21 cellular contexts compared by ENCODE assay signal in genomic region chr18:76997951-76998808, GRCh38.
A peak's percentile ranks its signal among the peaks of the same experiment; 100 is the strongest.
DNase-seq lines count a peak whose midpoint lies in the region; ATAC-seq, FAIRE-seq and TF ChIP-seq lines count a peak whose summit lies in the region.
"Had no signal": no experiment of that assay in that cellular context is flagged by ENCODE, and none has a peak within 500 bp of the region (broad histone marks: within the 10 kb centered on the region; RNA-seq: fewer than 3 reads in every experiment).

No MANE protein-coding gene starts in this region.

- H3K79me2 ChIP-seq in H1 (ENCODE audit: control insufficient read depth in 1 of 2, insufficient read depth in 2 of 2, low read length in 2 of 2): no peaks in the 10 kb centered on the region

- 86% methylated on average over 19 of the region's 38 CpGs; no CpG with 5 or more reads in 1 of the 2 experiments for WGBS in IMR-90 (ENCODE audit: extremely low coverage in 2 of 2, insufficient read length in 1 of 2), 2 experiments
- WGBS in H1 (ENCODE audit: extremely low coverage in 1 of 2, insufficient coverage in 1 of 2, insufficient read length in 1 of 2, insufficient replicate concordance in 2 of 2, low coverage in 1 of 2, low lambda C conversion rate in 2 of 2, missing lambda C conversion rate in 1 of 2), 2 experiments: 90% methylated on average over 34 of the region's 38 CpGs; no CpG with 5 or more reads in 1 of the 2 experiments
- 93% methylated on average over 35 of the region's 38 CpGs for WGBS in mesenchymal stem cell
- 82 to 85% methylated on average over 38 of the region's 38 CpGs for WGBS in tibial nerve, 2 donors

- H3K27ac ChIP-seq in IMR-90 (ENCODE audit: insufficient read depth, low read length) (no peak overlapping the region), H1 (ENCODE audit: low read depth, low read length) (no peak overlapping the region), mesenchymal stem cell (ENCODE audit: low read length, poor library complexity, severe bottlenecking) (no peak overlapping the region), tibial nerve (peak overlapping the region in 3 of 4 donors; percentile 30 to 82 (median 55))
- H3K27ac ChIP-seq: RWPE1 had no signal

- no TSS peak for BruUV-seq in IMR-90 (replicated peaks; lab: Mats Ljungman, UMichigan)

- H3K4ac ChIP-seq in IMR-90 (ENCODE audit: low read depth, low read length) (no peak overlapping the region), H1 (replicated peaks; ENCODE audit: insufficient read length, low read depth, low read length) (no peak overlapping the region), mesenchymal stem cell (ENCODE audit: low read depth in 1 of 2, low read length in 2 of 2) (peak overlapping the region in 1 of 2 experiments; percentile 46)

- H3K9me1 ChIP-seq in IMR-90 (ENCODE audit: insufficient read depth, low read length): no peaks in the 10 kb centered on the region

- POLR2A ChIA-PET in IMR-90 (lab: Charles Lee; ENCODE audit: unreplicated experiment): no interaction called here
- POLR2A ChIA-PET in H1 (lab: Charles Lee; ENCODE audit: partially characterized antibody): interaction anchor here (1.5 kb wide), 1 partner anchor 64 kb away, joined by 3 read pairs; no protein-coding TSS in a partner anchor

- no peak overlapping the region for H2AK9ac ChIP-seq in IMR-90 (replicated peaks; ENCODE audit: low read depth, low read length, poor library complexity)

- no peak overlapping the region for H3K4me3 ChIP-seq in IMR-90 (ENCODE audit: insufficient read depth, low read depth, low read length)
- H3K4me3 ChIP-seq in H1 (ENCODE audit: extremely low read depth in 1 of 4, insufficient read depth in 2 of 4, low read depth in 3 of 4, low read length in 4 of 4): no peak overlapping the region
- no peak overlapping the region for H3K4me3 ChIP-seq in mesenchymal stem cell (ENCODE audit: insufficient read depth in 1 of 2, low read depth in 1 of 2, low read length in 2 of 2)
- no peak overlapping the region for H3K4me3 ChIP-seq in tibial nerve

- dilution Hi-C loops in IMR-90 (cut with HindIII; ENCODE audit: low sequenced_read_pairs, unreplicated experiment): no loop called here

- H4K20me1 ChIP-seq in IMR-90 (ENCODE audit: insufficient read depth, low read length) (no peaks in the 10 kb centered on the region), H1 (replicated peaks in 1 of 2; ENCODE audit: control insufficient read depth in 1 of 2, insufficient read depth in 2 of 2, low read length in 2 of 2) (no peaks in the 10 kb centered on the region)

- no peaks in the 10 kb centered on the region for H3K4me1 ChIP-seq in IMR-90 (ENCODE audit: control insufficient read depth, insufficient read depth, low read length)
- no peaks in the 10 kb centered on the region for H3K4me1 ChIP-seq in H1 (replicated peaks in 1 of 4; ENCODE audit: control insufficient read depth in 3 of 4, insufficient read depth in 4 of 4, low read length in 3 of 4)
- H3K4me1 ChIP-seq in mesenchymal stem cell (ENCODE audit: control insufficient read depth, insufficient read depth, low read depth, low read length): peaks cover 5% of the 10 kb centered on the region
- H3K4me1 ChIP-seq in tibial nerve: peaks cover 0 to 50% (median 9%) of the 10 kb centered on the region in 4 donors

- H2BK20ac ChIP-seq in IMR-90 (ENCODE audit: low read depth, low read length) (no peak overlapping the region), H1 (ENCODE audit: low read length) (no peak overlapping the region)

- H2AK5ac ChIP-seq in IMR-90 (ENCODE audit: low read depth, low read length) (peak overlapping the region; percentile 2; the same call in 1 of the 2 replicates), H1 (ENCODE audit: low read depth, low read length) (no peak overlapping the region), mesenchymal stem cell (ENCODE audit: low read length, severe bottlenecking) (no peak overlapping the region)

- H2BK15ac ChIP-seq in IMR-90 (ENCODE audit: low read depth, low read length) (no peak overlapping the region), H1 (ENCODE audit: low read length) (peak overlapping the region; percentile 72; the same call in 1 of the 2 replicates), mesenchymal stem cell (ENCODE audit: low read depth, poor library complexity, severe bottlenecking) (peak overlapping the region; percentile 5)

- H3K4me2 ChIP-seq in IMR-90 (ENCODE audit: low read depth, low read length) (no peak overlapping the region), H1 (ENCODE audit: insufficient read depth in 1 of 2, low read depth in 2 of 2, low read length in 2 of 2) (no peak overlapping the region), mesenchymal stem cell (ENCODE audit: low read length, poor library complexity, severe bottlenecking) (no peak overlapping the region)
- H3K4me2 ChIP-seq: SK-N-SH had no signal

- H2BK12ac ChIP-seq in H1 (ENCODE audit: low read depth, low read length): no peak overlapping the region
- H2BK12ac ChIP-seq in mesenchymal stem cell (ENCODE audit: low read length in 2 of 2): no peak overlapping the region

- no peak for FAIRE-seq in H1 (lab: Jason Lieb, UNC)
- FAIRE-seq: GM12891, H54 had no signal

- H4K8ac ChIP-seq in IMR-90 (ENCODE audit: low read depth in 2 of 2, low read length in 2 of 2): no peak overlapping the region
- H4K8ac ChIP-seq in H1 (ENCODE audit: extremely low read depth, insufficient read depth, low read length): 0 out of 2 replicates have a peak overlapping the region, but pooled peaks have one; percentile 16
- H4K8ac ChIP-seq in mesenchymal stem cell (ENCODE audit: low read length): peak overlapping the region; percentile 63

- intact Hi-C loops in IMR-90 (cut with micrococcal nuclease): no loop called here

- in situ Hi-C loops in IMR-90 (cut with MboI; ENCODE audit: low sequenced_read_pairs): no loop called here

- H3K79me1 ChIP-seq in IMR-90 (ENCODE audit: low read depth in 1 of 2, low read length in 2 of 2): no peaks in the 10 kb centered on the region
- no peaks in the 10 kb centered on the region for H3K79me1 ChIP-seq in H1 (ENCODE audit: low read depth, low read length)
- peaks cover 2% of the 10 kb centered on the region for H3K79me1 ChIP-seq in mesenchymal stem cell (replicated peaks; ENCODE audit: low read length, poor library complexity, severe bottlenecking)

- CTCF ChIA-PET in IMR-90 (lab: Yijun Ruan, JAX) (interaction anchor here (2.4 kb wide), 1 partner anchor 213 kb away, joined by 12 read pairs; no protein-coding TSS in a partner anchor), H1 (lab: Charles Lee; ENCODE audit: partially characterized antibody) (interaction anchor here (0.6 to 4.4 kb wide), 17 partner anchors 8 to 641 kb away, joined by 3 to 38 read pairs (median 8); no protein-coding TSS in a partner anchor)

- H3K9me3 ChIP-seq in IMR-90 (ENCODE audit: control insufficient read depth, insufficient read depth, low read length): no peaks in the 10 kb centered on the region
- H3K9me3 ChIP-seq in H1 (ENCODE audit: insufficient read depth in 2 of 2, low read depth in 1 of 2, low read length in 1 of 2): no peaks in the 10 kb centered on the region
- no peaks in the 10 kb centered on the region for H3K9me3 ChIP-seq in mesenchymal stem cell (ENCODE audit: control insufficient read depth, low read length)
- H3K9me3 ChIP-seq in tibial nerve: no peaks in the 10 kb centered on the region
- H3K9me3 ChIP-seq: SK-N-SH had no signal

- H3K56ac ChIP-seq in IMR-90 (ENCODE audit: extremely low read depth, insufficient read depth, low read length) (no peak overlapping the region), H1 (replicated peaks; ENCODE audit: insufficient read length, low read depth, low read length) (no peak overlapping the region)

- no peak overlapping the region for H4K91ac ChIP-seq in IMR-90 (ENCODE audit: insufficient read depth, low read depth, low read length)
- H4K91ac ChIP-seq in H1 (replicated peaks; ENCODE audit: insufficient read length, low read length): peak overlapping the region; percentile 7
- peak overlapping the region; percentile 53 for H4K91ac ChIP-seq in mesenchymal stem cell (ENCODE audit: low read length)

- no peak for TF ChIP-seq CTCF in IMR-90 (conservative IDR thresholded peaks at IDR 0.05; ENCODE audit: low read depth, low read length)
- TF ChIP-seq CTCF in H1 (IDR thresholded peaks at IDR 0.05; ENCODE audit: control extremely low read depth in 1 of 3, insufficient read depth in 1 of 3, low read depth in 1 of 3, low read length in 3 of 3): no peak
- TF ChIP-seq CTCF in tibial nerve (IDR thresholded peaks at IDR 0.05): no peak

- H3K18ac ChIP-seq in IMR-90 (ENCODE audit: low read depth, low read length) (no peak overlapping the region), H1 (ENCODE audit: extremely low read depth, low read length) (no peak overlapping the region), mesenchymal stem cell (ENCODE audit: low read depth in 1 of 2, low read length in 2 of 2) (no peak overlapping the region)

- TF ChIP-seq RAD21 in IMR-90 (IDR thresholded peaks at IDR 0.05; ENCODE audit: low read length): no peak
- no peak for TF ChIP-seq RAD21 in H1 (IDR thresholded peaks at IDR 0.05 in 1 of 2, conservative IDR thresholded peaks at IDR 0.05 in 1 of 2; ENCODE audit: low read depth in 2 of 2, low read length in 2 of 2)

- no peak overlapping the region for H3K14ac ChIP-seq in IMR-90 (replicated peaks; ENCODE audit: low read depth, low read length)
- no peak overlapping the region for H3K14ac ChIP-seq in H1 (ENCODE audit: insufficient read length)
- H3K14ac ChIP-seq in mesenchymal stem cell (ENCODE audit: low read length in 2 of 2): no peak overlapping the region

- TF ChIP-seq POLR2A in IMR-90 (IDR thresholded peaks at IDR 0.05; ENCODE audit: low read depth, low read length): no peak
- no peak for TF ChIP-seq POLR2A in H1 (IDR thresholded peaks at IDR 0.05; ENCODE audit: control extremely low read depth in 1 of 2, low read depth in 2 of 2, low read length in 2 of 2)
- no peak for TF ChIP-seq POLR2A in tibial nerve (IDR thresholded peaks at IDR 0.05)

- no peak overlapping the region for H4K5ac ChIP-seq in IMR-90 (ENCODE audit: low read depth, low read length)
- H4K5ac ChIP-seq in H1 (ENCODE audit: insufficient read length, low read depth, low read length): no peak overlapping the region

- H2BK5ac ChIP-seq in IMR-90 (ENCODE audit: low read depth, low read length, poor library complexity, severe bottlenecking): no peak overlapping the region
- H2BK5ac ChIP-seq in H1 (ENCODE audit: low read depth, low read length): no peak overlapping the region
- H2BK5ac ChIP-seq in mesenchymal stem cell (ENCODE audit: low read depth, low read length, poor library complexity, severe bottlenecking): no peak overlapping the region

- H3K23ac ChIP-seq in IMR-90 (ENCODE audit: low read depth, low read length) (no peak overlapping the region), H1 (ENCODE audit: insufficient read length) (no peak overlapping the region), mesenchymal stem cell (ENCODE audit: low read length in 2 of 2) (no peak overlapping the region)

- H2BK120ac ChIP-seq in IMR-90 (ENCODE audit: low read depth, low read length) (no peak overlapping the region), H1 (replicated peaks; ENCODE audit: low read depth, low read length) (no peak overlapping the region), mesenchymal stem cell (ENCODE audit: low read depth, low read length) (no peak overlapping the region)

- no peak overlapping the region for H2AFZ ChIP-seq in IMR-90 (replicated peaks; ENCODE audit: low read length, poor library complexity)
- no peak overlapping the region for H2AFZ ChIP-seq in H1 (ENCODE audit: low read length)
- H2AFZ ChIP-seq in mesenchymal stem cell (ENCODE audit: low read depth, low read length): no peak overlapping the region

- H3K9ac ChIP-seq in IMR-90 (ENCODE audit: low read depth, low read length) (no peak overlapping the region), H1 (replicated peaks in 1 of 4; ENCODE audit: extremely low read depth in 1 of 4, low read depth in 3 of 4, low read length in 3 of 4) (no peak overlapping the region), mesenchymal stem cell (ENCODE audit: low read length) (no peak overlapping the region)
- H3K9ac ChIP-seq: SK-N-SH had no signal

- H3K27me3 ChIP-seq in IMR-90 (ENCODE audit: control insufficient read depth, insufficient read depth, low read length) (peaks cover 2% of the 10 kb centered on the region; the same call in 1 of the 2 replicates), H1 (replicated peaks in 1 of 4; ENCODE audit: control insufficient read depth in 3 of 4, extremely low read depth in 1 of 4, insufficient read depth in 3 of 4, low read length in 3 of 4) (no peaks in the 10 kb centered on the region), mesenchymal stem cell (ENCODE audit: control insufficient read depth in 1 of 2, insufficient read depth in 1 of 2, low read length in 2 of 2) (no peaks in the 10 kb centered on the region), tibial nerve (no peaks in the 10 kb centered on the region)

- DNase-seq in IMR-90: no peak
- DNase-seq in H1 (ENCODE audit: low read depth in 1 of 2, low spot score in 2 of 2): no peak
- DNase-seq in mesenchymal stem cell: no peak
- DNase-seq in tibial nerve (ENCODE audit: low spot score in 2 of 2): no peak
- no peak for DNase-seq in activated CD4-positive, alpha-beta T cell treated with anti-CD3 and anti-CD28 coated beads, Interleukin-2, amount 50 U/mL, for 4 hours
- no peak for DNase-seq in NCI-H1694 treated with DMSO at 0.1 percent for 48 hours (lab: John Stamatoyannopoulos, UW)
- DNase-seq: CD4-positive, alpha-beta T cell; COR-L47; DMS79 treated with DMSO at 0.1 percent for 48 hours; HFFc6; Kasumi-1; NCI-H187 treated with DMSO at 0.1 percent for 48 hours; NCI-H2107; NCI-H446 treated with DMSO at 0.1 percent for 48 hours; NCI-H526 treated with DMSO at 0.1 percent for 48 hours; SIG-M5; SK-N-SH had no signal

- TF ChIP-seq EP300 in H1 (IDR thresholded peaks at IDR 0.05; ENCODE audit: borderline replicate concordance in 1 of 2, low read depth in 2 of 2, low read length in 2 of 2): no peak
- TF ChIP-seq EP300 in tibial nerve (IDR thresholded peaks at IDR 0.05): no peak

- no peaks in the 10 kb centered on the region for H3K36me3 ChIP-seq in IMR-90 (ENCODE audit: control insufficient read depth, insufficient read depth, low read length)
- H3K36me3 ChIP-seq in H1 (ENCODE audit: control insufficient read depth in 2 of 4, insufficient read depth in 4 of 4, low read length in 3 of 4): no peaks in the 10 kb centered on the region
- H3K36me3 ChIP-seq in mesenchymal stem cell (ENCODE audit: control insufficient read depth in 1 of 2, insufficient read depth in 2 of 2, low read depth in 1 of 2, low read length in 2 of 2): peaks cover 0 to 2% of the 10 kb centered on the region in 2 experiments
- no peaks in the 10 kb centered on the region for H3K36me3 ChIP-seq in tibial nerve

- ATAC-seq in IMR-90 (ENCODE audit: low read depth) (no peak), GM19328 (IDR thresholded peaks at IDR 0.05; ENCODE audit: unreplicated experiment) (no peak)

- H3K23me2 ChIP-seq in H1 (ENCODE audit: low read depth, low read length): no peaks in the 10 kb centered on the region

Comparison
In these comparisons a context has a peak if more than half of its experiments do, and no peak if none do; other contexts are left out.
1. H3K27ac ChIP-seq: peak in tibial nerve (3 of 4); none in IMR-90 (single experiment), H1 (single experiment) and mesenchymal stem cell (single experiment).
2. H4K8ac ChIP-seq: peak in H1 (single experiment) and mesenchymal stem cell (single experiment); none in IMR-90 (0 of 2).